Comparison of ENCODE assay signal across 14 cellular contexts in the genomic region with DNA sequence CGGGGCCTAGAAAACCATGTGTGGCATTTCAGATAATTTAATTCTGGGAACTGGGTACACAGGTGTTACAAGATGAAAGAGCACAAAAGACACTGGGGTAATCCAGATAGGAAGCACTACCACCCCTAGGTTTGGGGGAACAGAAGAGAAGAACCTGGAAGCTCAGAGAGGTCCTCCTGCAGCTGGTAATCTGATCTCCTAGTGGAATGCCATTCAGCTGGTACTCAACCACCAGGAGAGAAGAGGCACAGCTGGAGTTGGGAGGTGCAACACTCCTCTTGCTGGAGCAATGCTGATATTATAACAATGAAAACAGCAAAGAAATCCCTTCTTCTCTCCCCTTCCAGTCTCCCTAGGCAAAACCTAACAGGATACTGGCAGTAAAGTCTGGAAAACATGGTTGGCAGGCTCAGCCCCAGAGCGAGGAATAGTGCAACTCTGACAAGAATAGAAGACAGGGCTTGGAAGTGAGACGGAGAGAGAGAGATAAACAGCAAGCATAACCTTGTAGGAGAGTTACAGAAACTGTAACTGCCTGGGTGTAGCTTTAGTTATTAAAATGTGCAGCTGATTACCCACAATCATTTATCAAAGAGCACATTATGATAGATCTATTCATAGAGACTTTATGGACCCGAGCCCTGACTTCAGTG. TPM values are rescaled to one million over a fixed set of nuclear protein-coding genes. Genes with fewer than 3 reads are reported as not detected.
A peak's percentile ranks its signal among the peaks of the same experiment; 100 is the strongest.
DNase-seq lines count a peak whose midpoint lies in the region; ATAC-seq and TF ChIP-seq lines count a peak whose summit lies in the region.
"Had no signal": no experiment of that assay in that cellular context is flagged by ENCODE, and none has a peak within 500 bp of the region (broad histone marks: within the 10 kb centered on the region; RNA-seq: fewer than 3 reads in every experiment).

No MANE protein-coding gene starts in this region.

- H3K79me1 ChIP-seq in mesenchymal stem cell (replicated peaks; ENCODE audit: low read length, poor library complexity, severe bottlenecking) = peaks cover 15% of the 10 kb centered on the region

- no peak for TF ChIP-seq POLR2A in tibial nerve (IDR thresholded peaks at IDR 0.05)

- H2BK5ac ChIP-seq in mesenchymal stem cell (ENCODE audit: low read depth, low read length, poor library complexity, severe bottlenecking) = no peak overlapping the region

- no peak overlapping the region for H3K9ac ChIP-seq in mesenchymal stem cell (ENCODE audit: low read length)
- H3K9ac ChIP-seq: BLaER1 had no signal

- H3K36me3 ChIP-seq in mesenchymal stem cell (ENCODE audit: control insufficient read depth in 1 of 2, insufficient read depth in 2 of 2, low read depth in 1 of 2, low read length in 2 of 2) (no peaks in the 10 kb centered on the region), tibial nerve (peaks cover 0 to 4% (median 0%) of the 10 kb centered on the region in 3 donors), left lung (peaks cover 0 to 7% of the 10 kb centered on the region in 2 donors)
- H3K36me3 ChIP-seq: brain microvascular endothelial cell had no signal

- no peak overlapping the region for H3K4ac ChIP-seq in mesenchymal stem cell (ENCODE audit: low read depth in 1 of 2, low read length in 2 of 2)

- ATAC-seq in left lung = no peak
- ATAC-seq: foreskin keratinocyte, GM12878, SK-N-SH treated with all-trans-retinoic acid at 6 μM for 48 hours had no signal

- H3K27ac ChIP-seq in mesenchymal stem cell (ENCODE audit: low read length, poor library complexity, severe bottlenecking) = peak overlapping the region; percentile 39
- no peak overlapping the region for H3K27ac ChIP-seq in tibial nerve
- no peak overlapping the region for H3K27ac ChIP-seq in left lung
- H3K27ac ChIP-seq: BLaER1, brain microvascular endothelial cell, foreskin keratinocyte had no signal

- H2BK12ac ChIP-seq in mesenchymal stem cell (ENCODE audit: low read length in 2 of 2) = no peak overlapping the region

- no peaks in the 10 kb centered on the region for H3K27me3 ChIP-seq in mesenchymal stem cell (ENCODE audit: control insufficient read depth in 1 of 2, insufficient read depth in 1 of 2, low read length in 2 of 2)
- no peaks in the 10 kb centered on the region for H3K27me3 ChIP-seq in tibial nerve
- no peaks in the 10 kb centered on the region for H3K27me3 ChIP-seq in left lung
- H3K27me3 ChIP-seq: BLaER1, brain microvascular endothelial cell, foreskin keratinocyte had no signal

- 95% methylated on average over 4 of the region's 4 CpGs for WGBS in mesenchymal stem cell
- WGBS in tibial nerve, 2 donors = 83 to 92% methylated on average over 4 of the region's 4 CpGs

- no peak overlapping the region for H3K23ac ChIP-seq in mesenchymal stem cell (ENCODE audit: low read length in 2 of 2)

- H3K18ac ChIP-seq in mesenchymal stem cell (ENCODE audit: low read depth in 1 of 2, low read length in 2 of 2) = no peak overlapping the region

- H3K4me2 ChIP-seq in mesenchymal stem cell (ENCODE audit: low read length, poor library complexity, severe bottlenecking) = no peak overlapping the region
- H3K4me2 ChIP-seq: BLaER1 had no signal

- no peak overlapping the region for H2BK120ac ChIP-seq in mesenchymal stem cell (ENCODE audit: low read depth, low read length)

- peak; percentile 2 for TF ChIP-seq CTCF in choroid plexus epithelial cell (conservative IDR thresholded peaks at IDR 0.05; ENCODE audit: low read depth, low read length)
- no peak for TF ChIP-seq CTCF in tibial nerve (IDR thresholded peaks at IDR 0.05)
- no peak for TF ChIP-seq CTCF in left lung (IDR thresholded peaks at IDR 0.05)

- H3K4me3 ChIP-seq in choroid plexus epithelial cell (ENCODE audit: low read depth, low read length) = no peak overlapping the region
- H3K4me3 ChIP-seq in mesenchymal stem cell (ENCODE audit: insufficient read depth in 1 of 2, low read depth in 1 of 2, low read length in 2 of 2) = no peak overlapping the region
- H3K4me3 ChIP-seq in tibial nerve = no peak overlapping the region
- no peak overlapping the region for H3K4me3 ChIP-seq in left lung
- H3K4me3 ChIP-seq: BLaER1, GM12878 had no signal

- H3K4me1 ChIP-seq in mesenchymal stem cell (ENCODE audit: control insufficient read depth, insufficient read depth, low read depth, low read length) (peaks cover 3% of the 10 kb centered on the region), tibial nerve (peaks cover 0 to 23% (median 4%) of the 10 kb centered on the region in 4 donors), left lung (peaks cover 0 to 6% of the 10 kb centered on the region in 2 donors)
- H3K4me1 ChIP-seq: BLaER1 had no signal

- no peak overlapping the region for H2AFZ ChIP-seq in mesenchymal stem cell (ENCODE audit: low read depth, low read length)

- TF ChIP-seq EP300 in tibial nerve (IDR thresholded peaks at IDR 0.05) = no peak

- H2AK5ac ChIP-seq in mesenchymal stem cell (ENCODE audit: low read length, severe bottlenecking) = no peak overlapping the region

- intact Hi-C loops in left lung (cut with DNase I) = loop anchor here in 1 of 2 donors (10.0 kb wide), 2 partner anchors 162 to 282 kb away; no protein-coding TSS in a partner anchor

- H4K8ac ChIP-seq in mesenchymal stem cell (ENCODE audit: low read length) = no peak overlapping the region

- no peak overlapping the region for H2BK15ac ChIP-seq in mesenchymal stem cell (ENCODE audit: low read depth, poor library complexity, severe bottlenecking)

- H3K9me3 ChIP-seq in mesenchymal stem cell (ENCODE audit: control insufficient read depth, low read length) = no peaks in the 10 kb centered on the region
- no peaks in the 10 kb centered on the region for H3K9me3 ChIP-seq in tibial nerve
- no peaks in the 10 kb centered on the region for H3K9me3 ChIP-seq in left lung
- H3K9me3 ChIP-seq: BLaER1 had no signal

- DNase-seq in ELF-1 (ENCODE audit: low read depth, low spot score) (peak; percentile 37), NCI-H2029 (lab: John Stamatoyannopoulos, UW) (peak; percentile 15), choroid plexus epithelial cell (ENCODE audit: low read depth) (peak; percentile 21), mesenchymal stem cell (no peak), tibial nerve (ENCODE audit: low spot score in 2 of 2) (no peak), LoVo (ENCODE audit: low spot score) (no peak), left lung (no peak)
- DNase-seq: brain microvascular endothelial cell, foreskin keratinocyte, NCI-H2081, posterior cingulate gyrus had no signal

- no peak overlapping the region for H3K14ac ChIP-seq in mesenchymal stem cell (ENCODE audit: low read length in 2 of 2)

- H4K91ac ChIP-seq in mesenchymal stem cell (ENCODE audit: low read length) = no peak overlapping the region

RNA-seq across cellular contexts. Expression of a gene that starts 35.0 kb away (rescaled TPM):
- polyA plus RNA-seq in mesenchymal stem cell (2013, experiment 1 of 2) = 4.4 TPM
- polyA plus RNA-seq in mesenchymal stem cell (2013, experiment 2 of 2) = 4.3 TPM
- 10 to 100 TPM; 12.3 to 26.2 (median 19.7) TPM for total RNA-seq in tibial nerve
- 10 to 100 TPM; 11.4 to 14.0 TPM for total RNA-seq in left lung

Comparison
In these comparisons a context has a peak if more than half of its experiments do, and no peak if none do; other contexts are left out.
1. DNase-seq: peak in ELF-1 (single experiment), NCI-H2029 (single experiment) and choroid plexus epithelial cell (single experiment); none in mesenchymal stem cell (single experiment), tibial nerve (0 of 2), LoVo (single experiment) and left lung (0 of 2).